In genomic region chr10:122331100-122331499, GRCh38 we compare ENCODE assay signal across 25 cellular contexts. TPM values are rescaled to one million over a fixed set of nuclear protein-coding genes. Genes with fewer than 3 reads are reported as not detected.
DNase-seq lines count a peak whose midpoint lies in the region; ATAC-seq, FAIRE-seq and TF ChIP-seq lines count a peak whose summit lies in the region.
"Had no signal": no experiment of that assay in that cellular context is flagged by ENCODE, and none has a peak within 500 bp of the region (broad histone marks: within the 10 kb centered on the region; RNA-seq: fewer than 3 reads in every experiment).

No MANE protein-coding gene starts in this region.

- H3K4me1 ChIP-seq in HepG2 (ENCODE audit: insufficient read depth, low read length) (peaks cover 56% of the 10 kb centered on the region), right lobe of liver (no peaks in the 10 kb centered on the region), stomach (no peaks in the 10 kb centered on the region)

- no peak for TF ChIP-seq EP300 in HepG2 (IDR thresholded peaks at IDR 0.05; ENCODE audit: low read depth in 2 of 2, low read length in 2 of 2)
- no peak for TF ChIP-seq EP300 in HepG2 (CRISPR knock-in tag; IDR thresholded peaks at IDR 0.05; ENCODE audit: borderline replicate concordance)
- TF ChIP-seq EP300 in stomach (IDR thresholded peaks at IDR 0.05) = no peak

- H3K4me3 Mint-ChIP-seq in osteocyte (ENCODE audit: unreplicated experiment) = no peak overlapping the region
- H3K4me3 Mint-ChIP-seq: CD4-positive, alpha-beta memory T cell; HFFc6 had no signal

- peaks cover 17% of the 10 kb centered on the region for H3K4me1 Mint-ChIP-seq in osteocyte (ENCODE audit: unreplicated experiment)
- H3K4me1 Mint-ChIP-seq: CD4-positive, alpha-beta memory T cell had no signal

- no peaks in the 10 kb centered on the region for H3K27me3 Mint-ChIP-seq in osteocyte (ENCODE audit: unreplicated experiment)

- CTCF ChIA-PET in HepG2 (lab: Yijun Ruan, JAX; ENCODE audit: low intra/inter-chr PET ratio, low total read pairs) = no interaction called here

- H3K27me3 ChIP-seq in HepG2 (ENCODE audit: control insufficient read depth in 1 of 2, insufficient read depth in 2 of 2, low read length in 2 of 2) (no peaks in the 10 kb centered on the region), right lobe of liver (no peaks in the 10 kb centered on the region), stomach (peaks cover 0 to 21% (median 0%) of the 10 kb centered on the region in 3 donors)

- peaks cover 8% of the 10 kb centered on the region for H3K79me2 ChIP-seq in HepG2 (ENCODE audit: insufficient read depth, low read length)

- no peak overlapping the region for H3K27ac Mint-ChIP-seq in osteocyte (ENCODE audit: unreplicated experiment)
- H3K27ac Mint-ChIP-seq: CD4-positive, alpha-beta memory T cell; HFFc6 had no signal

- H3K27ac ChIP-seq in HepG2 (ENCODE audit: extremely low read length, insufficient read depth, low read length) (peak overlapping the region; percentile 87), right lobe of liver (no peak overlapping the region), stomach (no peak overlapping the region)
- H3K27ac ChIP-seq: 22Rv1, SK-N-MC had no signal

- no peaks in the 10 kb centered on the region for H4K20me1 ChIP-seq in HepG2 (ENCODE audit: insufficient read depth, low read length)

- H3K9me3 ChIP-seq in HepG2 (ENCODE audit: low read length) (no peaks in the 10 kb centered on the region), right lobe of liver (no peaks in the 10 kb centered on the region), stomach (no peaks in the 10 kb centered on the region)

- TF ChIP-seq CTCF in HepG2 (CRISPR knock-in tag; IDR thresholded peaks at IDR 0.05) (no peak), right lobe of liver (IDR thresholded peaks at IDR 0.05) (no peak), osteocyte (IDR thresholded peaks at IDR 0.05) (no peak), stomach (IDR thresholded peaks at IDR 0.05) (no peak)

- no peaks in the 10 kb centered on the region for H3K36me3 ChIP-seq in HepG2 (replicated peaks in 1 of 2; ENCODE audit: control insufficient read depth in 1 of 2, insufficient read depth in 2 of 2, low read length in 2 of 2)
- no peaks in the 10 kb centered on the region for H3K36me3 ChIP-seq in right lobe of liver
- H3K36me3 ChIP-seq in stomach = no peaks in the 10 kb centered on the region

- no peak for FAIRE-seq in HepG2 (lab: Jason Lieb, UNC)
- FAIRE-seq: GM12891 had no signal

- peak overlapping the region; percentile 79 for H3K9ac ChIP-seq in HepG2 (ENCODE audit: insufficient read depth, low read depth, low read length)

- H3K9me3 Mint-ChIP-seq in osteocyte (ENCODE audit: unreplicated experiment) = no peaks in the 10 kb centered on the region
- H3K9me3 Mint-ChIP-seq: HFFc6 had no signal

- ATAC-seq in HepG2 = no peak
- ATAC-seq in right lobe of liver = no peak
- ATAC-seq in left colon = peak; percentile 28
- no peak for ATAC-seq in Right ventricle myocardium inferior
- ATAC-seq: Panc1 had no signal

- intact Hi-C loops in HepG2 (cut with micrococcal nuclease; ENCODE audit: unreplicated experiment) (loop anchor here (1.0 kb wide), 1 partner anchor 21 kb away; no protein-coding TSS in a partner anchor), right lobe of liver (cut with DNase I) (no loop called here), left colon (cut with DNase I, micrococcal nuclease) (no loop called here), stomach (cut with DNase I; ENCODE audit: low total_unique reads) (no loop called here), Right ventricle myocardium inferior (cut with DNase I) (no loop called here)

- DNase-seq in HepG2 (ENCODE audit: low spot score) (no peak), right lobe of liver (no peak), left colon (no peak), osteocyte (ENCODE audit: extremely low spot score, unreplicated experiment) (peak; percentile 15), HuH-7.5 (ENCODE audit: low spot score) (no peak), stomach (no peak), Right ventricle myocardium inferior (ENCODE audit: missing footprints) (no peak), COLO668 (lab: John Stamatoyannopoulos, UW; ENCODE audit: unreplicated experiment) (no peak)
- DNase-seq: CD4-positive, alpha-beta memory T cell; DMS 273 treated with DMSO at 0.1 percent for 48 hours; GF-D8; HFFc6; IMR-90; Karpas-422; MM.1S; NCI-H1105; NCI-H1694 treated with DMSO at 0.1 percent for 48 hours; NCI-H2107; NCI-H2227 treated with DMSO at 0.1 percent for 48 hours; NCI-H524; Right ventricle myocardium superior had no signal

- WGBS in HepG2 (ENCODE audit: low lambda C conversion rate) = 63% methylated on average over 7 of the region's 7 CpGs
- WGBS in right lobe of liver (ENCODE audit: insufficient coverage, low coverage, low lambda C conversion rate, missing lambda C conversion rate) = 75% methylated on average over 6 of the region's 7 CpGs
- 73 to 88% (median 82%) methylated on average over 7 of the region's 7 CpGs for WGBS in stomach, 5 donors

- TF ChIP-seq POLR2A in HepG2 (IDR thresholded peaks at IDR 0.05; ENCODE audit: insufficient read depth in 1 of 2, low read depth in 2 of 2, low read length in 2 of 2) = no peak
- TF ChIP-seq POLR2A in right lobe of liver (IDR thresholded peaks at IDR 0.05) = no peak
- TF ChIP-seq POLR2A in stomach (IDR thresholded peaks at IDR 0.05) = no peak

- POLR2A ChIA-PET in HepG2 (lab: Yijun Ruan, JAX) = interaction anchor here (0.6 to 7.6 kb wide), 12 partner anchors 8 to 112 kb away, joined by 3 to 141 read pairs (median 6); partner anchors contain the start of gene PLEKHA1

- in situ Hi-C loops in HepG2 (cut with HindIII; ENCODE audit: extremely low pct_ligation_motif_present, low pct_unique_long_range_greater_than_20kb) = no loop called here

- no peak overlapping the region for H2AFZ ChIP-seq in HepG2 (ENCODE audit: low read length)

- no peaks in the 10 kb centered on the region for H3K36me3 Mint-ChIP-seq in osteocyte (ENCODE audit: unreplicated experiment)
- H3K36me3 Mint-ChIP-seq: CD4-positive, alpha-beta memory T cell had no signal

- H3K4me2 ChIP-seq in HepG2 (ENCODE audit: low read depth, low read length) = peak overlapping the region; percentile 89

- H3K4me3 ChIP-seq in HepG2 (replicated peaks in 1 of 3; ENCODE audit: insufficient read depth in 1 of 3, low read depth in 2 of 3, low read length in 3 of 3) = peak overlapping the region in 1 of 3 experiments; percentile 66; a peak in 1 of 6 replicates
- H3K4me3 ChIP-seq in right lobe of liver = no peak overlapping the region
- H3K4me3 ChIP-seq in stomach = no peak overlapping the region
- H3K4me3 ChIP-seq: SK-N-MC had no signal

- BruUV-seq in HepG2 (replicated peaks; lab: Mats Ljungman, UMichigan) = TSS peak; percentile 100

- TF ChIP-seq RAD21 in HepG2 (CRISPR knock-in tag; IDR thresholded peaks at IDR 0.05) = no peak

TF ChIP-seq in HepG2, 621 proteins besides CTCF, POLR2A, EP300 and RAD21 (continues in another document):
- TF ChIP-seq STAT6 (CRISPR knock-in tag; IDR thresholded peaks at IDR 0.05; ENCODE audit: borderline replicate concordance) (0 out of 2 replicates have a peak, but pooled peaks have one; percentile 35), SMAD9 (CRISPR knock-in tag; IDR thresholded peaks at IDR 0.05) (no peak), KLF9 (CRISPR knock-in tag; IDR thresholded peaks at IDR 0.05; ENCODE audit: low read depth) (no peak)

RNA-seq across cellular contexts. Expression of gene PLEKHA1, which starts 43.4 kb away (rescaled TPM):
- total RNA-seq in HepG2 (2016; rRNA removed; fragmentation: Illumina TruSeq; extraction: Trizol) (30.8 and 32.2 TPM in 2 replicates), right lobe of liver (10 to 100 TPM; 23.1 to 42.2 (median 27.5) TPM), left colon (10 to 100 TPM; 41.5 to 49.2 TPM), osteocyte (62.8 and 66.9 TPM in 2 replicates), stomach (10 to 100 TPM in 4 of 5 donors, 1 to 10 TPM in 1; 9.0 to 61.8 (median 22.3) TPM), Right ventricle myocardium inferior (68.0 TPM)
- total RNA-seq in HepG2 (2016; cell fraction: cytosol; rRNA removed; fragmentation: Illumina TruSeq; extraction: Trizol; ENCODE audit: low read depth) = 30.5 and 35.2 TPM in 2 replicates
- 31.2 and 31.8 TPM in 2 replicates for total RNA-seq in HepG2 (2016; cell fraction: insoluble cytoplasmic fraction; rRNA removed; fragmentation: Illumina TruSeq; extraction: Trizol)
- 30.6 and 31.8 TPM in 2 replicates for total RNA-seq in HepG2 (2016; cell fraction: membrane; rRNA removed; fragmentation: Illumina TruSeq; extraction: Trizol)
- 49.0 and 52.5 TPM in 2 replicates for total RNA-seq in HepG2 (2016; cell fraction: nucleus; rRNA removed; fragmentation: Illumina TruSeq; extraction: Trizol)
- polyA plus RNA-seq in HepG2 (2011; rRNA removed) (48.6 and 53.3 TPM in 2 replicates), stomach (10 to 100 TPM; 15.0 to 24.3 (median 15.6) TPM)
- polyA plus RNA-seq in HepG2 (2011; cell fraction: cytosol; rRNA removed) = 22.6 and 33.2 TPM in 2 replicates
- 69.6 and 81.2 TPM in 2 replicates for polyA plus RNA-seq in HepG2 (2011; cell fraction: nucleus; rRNA removed)
- 47.9 and 50.2 TPM in 2 replicates for polyA plus RNA-seq in HepG2 (2012)
- 2.8 and 3.5 TPM in 2 replicates for polyA plus RNA-seq in HepG2 (2016; cell fraction: cytosol; fragmentation: Illumina TruSeq; extraction: Trizol; ENCODE audit: low read depth)
- 26.3 and 29.3 TPM in 2 replicates for polyA plus RNA-seq in HepG2 (2016; cell fraction: insoluble cytoplasmic fraction; fragmentation: Illumina TruSeq; extraction: Trizol; ENCODE audit: low read depth)
- 8.7 and 10.2 TPM in 2 replicates for polyA plus RNA-seq in HepG2 (2016; cell fraction: membrane; fragmentation: Illumina TruSeq; extraction: Trizol; ENCODE audit: low read depth)
- 65.7 and 69.7 TPM in 2 replicates for polyA plus RNA-seq in HepG2 (2016; cell fraction: nucleus; fragmentation: Illumina TruSeq; extraction: Trizol; ENCODE audit: insufficient read depth, low read depth)
- 15.3 and 18.9 TPM in 2 replicates for polyA minus RNA-seq in HepG2 (2011; rRNA and poly(A)+ RNA removed; ENCODE audit: low replicate concordance)
- polyA minus RNA-seq in HepG2 (2011; cell fraction: cytosol; rRNA and poly(A)+ RNA removed) = 28.0 and 35.3 TPM in 2 replicates
- 157 and 207 TPM in 2 replicates for polyA minus RNA-seq in HepG2 (2011; cell fraction: nucleus; rRNA and poly(A)+ RNA removed)
